In the genomic region with DNA sequence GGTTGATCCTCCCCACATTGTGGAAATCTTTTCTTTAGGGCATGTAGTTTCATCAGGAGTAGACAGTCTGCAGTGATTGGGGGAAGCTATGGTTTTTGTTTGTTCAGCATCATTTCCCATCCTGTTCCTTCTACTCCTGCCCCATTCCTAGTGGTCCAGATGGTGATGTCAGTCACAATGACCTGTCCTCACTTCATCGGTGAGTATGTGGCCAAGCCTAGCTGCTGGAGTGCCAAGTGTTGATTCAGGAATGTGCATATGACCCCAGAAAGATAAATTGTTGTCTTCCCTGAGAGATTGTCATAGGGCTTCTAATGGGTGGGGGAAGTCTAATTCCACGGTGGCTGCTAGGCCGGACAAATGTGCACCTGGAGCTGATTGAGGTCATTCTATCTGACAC, we compare ENCODE assay signal across 14 cellular contexts.
"Had no signal": no experiment of that assay in that cellular context is flagged by ENCODE, and none has a peak within 500 bp of the region (broad histone marks: within the 10 kb centered on the region; RNA-seq: fewer than 3 reads in every experiment).

No MANE protein-coding gene starts in this region.

- H3K27me3 Mint-ChIP-seq: activated B cell treated with CpG ODN at 0.5 μM for 24 hours; activated CD4-positive, alpha-beta T cell treated with anti-CD3 and anti-CD28 coated beads, Interleukin-2, amount 10 ng/mL, durations not matched to agents 24 days and 14 days; activated naive CD4-positive, alpha-beta T cell treated with anti-CD3 and anti-CD28 coated beads, Interleukin-2, amount 10 ng/mL, durations not matched to agents 7 days and 5 days; activated T-helper 17 cell treated with anti-CD3 and anti-CD28 coated beads, Interleukin-2, amount 50 U/mL, for 72 hours; naive thymus-derived CD8-positive, alpha-beta T cell had no signal

- H3K4me3 Mint-ChIP-seq: activated B cell treated with CpG ODN at 0.5 μM for 24 hours; activated CD4-positive, alpha-beta T cell treated with anti-CD3 and anti-CD28 coated beads, Interleukin-2, amount 10 ng/mL, durations not matched to agents 24 days and 14 days; activated naive CD4-positive, alpha-beta T cell treated with anti-CD3 and anti-CD28 coated beads, Interleukin-2, amount 10 ng/mL, durations not matched to agents 7 days and 5 days; activated T-helper 17 cell treated with anti-CD3 and anti-CD28 coated beads, Interleukin-2, amount 50 U/mL, for 72 hours; naive thymus-derived CD8-positive, alpha-beta T cell; stimulated activated effector memory CD8-positive, alpha-beta T cell treated with anti-CD3 and anti-CD28 coated beads, Interleukin-12 subunit alpha, Interleukin-12 subunit beta, amount 100 ng/mL, for 72 hours; T-helper 1 cell treated with Interleukin-12 subunit alpha and Interleukin-12 subunit beta and Interleukin-4 antibody, amounts not matched to agents 30 μg/mL and 1 μg/mL, for 36 hours had no signal

- H3K36me3 ChIP-seq: neutrophil, transverse colon had no signal

- H3K9me3 ChIP-seq: neutrophil had no signal

- H3K27me3 ChIP-seq: neutrophil, transverse colon had no signal

- H3K27ac ChIP-seq: coronary artery, neutrophil had no signal

- H3K4me1 Mint-ChIP-seq: activated B cell treated with CpG ODN at 0.5 μM for 24 hours; activated CD4-positive, alpha-beta T cell treated with anti-CD3 and anti-CD28 coated beads, Interleukin-2, amount 10 ng/mL, durations not matched to agents 24 days and 14 days; activated naive CD4-positive, alpha-beta T cell treated with anti-CD3 and anti-CD28 coated beads, Interleukin-2, amount 10 ng/mL, durations not matched to agents 7 days and 5 days; activated T-helper 17 cell treated with anti-CD3 and anti-CD28 coated beads, Interleukin-2, amount 50 U/mL, for 72 hours; naive thymus-derived CD8-positive, alpha-beta T cell; stimulated activated effector memory CD8-positive, alpha-beta T cell treated with anti-CD3 and anti-CD28 coated beads, Interleukin-12 subunit alpha, Interleukin-12 subunit beta, amount 100 ng/mL, for 72 hours had no signal

- ATAC-seq: activated T-helper 17 cell treated with anti-CD3 and anti-CD28 coated beads, Interleukin-2, amount 50 U/mL, for 72 hours; naive thymus-derived CD8-positive, alpha-beta T cell; stimulated activated effector memory CD8-positive, alpha-beta T cell treated with anti-CD3 and anti-CD28 coated beads, Interleukin-12 subunit alpha, Interleukin-12 subunit beta, amount 100 ng/mL, for 72 hours had no signal

- H3K27ac Mint-ChIP-seq: activated B cell treated with CpG ODN at 0.5 μM for 24 hours; activated CD4-positive, alpha-beta T cell treated with anti-CD3 and anti-CD28 coated beads, Interleukin-2, amount 10 ng/mL, durations not matched to agents 24 days and 14 days; activated naive CD4-positive, alpha-beta T cell treated with anti-CD3 and anti-CD28 coated beads, Interleukin-2, amount 10 ng/mL, durations not matched to agents 7 days and 5 days; activated T-helper 17 cell treated with anti-CD3 and anti-CD28 coated beads, Interleukin-2, amount 50 U/mL, for 72 hours; naive thymus-derived CD8-positive, alpha-beta T cell; stimulated activated effector memory CD8-positive, alpha-beta T cell treated with anti-CD3 and anti-CD28 coated beads, Interleukin-12 subunit alpha, Interleukin-12 subunit beta, amount 100 ng/mL, for 72 hours; T-helper 1 cell treated with Interleukin-12 subunit alpha and Interleukin-12 subunit beta and Interleukin-4 antibody, amounts not matched to agents 30 μg/mL and 1 μg/mL, for 36 hours had no signal

- H3K4me3 ChIP-seq: coronary artery, transverse colon had no signal

- DNase-seq: activated B cell treated with CpG ODN at 0.5 μM for 24 hours; activated CD4-positive, alpha-beta T cell treated with anti-CD3 and anti-CD28 coated beads, Interleukin-2, amount 10 ng/mL, durations not matched to agents 24 days and 14 days; activated naive CD4-positive, alpha-beta T cell treated with anti-CD3 and anti-CD28 coated beads, Interleukin-2, amount 10 ng/mL, durations not matched to agents 7 days and 5 days; effector CD8-positive, alpha-beta T cell; hippocampal formation; naive thymus-derived CD8-positive, alpha-beta T cell; small intestine; substantia nigra; transverse colon had no signal

- H3K36me3 Mint-ChIP-seq: activated naive CD4-positive, alpha-beta T cell treated with anti-CD3 and anti-CD28 coated beads, Interleukin-2, amount 10 ng/mL, durations not matched to agents 7 days and 5 days; naive thymus-derived CD8-positive, alpha-beta T cell; stimulated activated effector memory CD8-positive, alpha-beta T cell treated with anti-CD3 and anti-CD28 coated beads, Interleukin-12 subunit alpha, Interleukin-12 subunit beta, amount 100 ng/mL, for 72 hours had no signal

- H3K9me3 Mint-ChIP-seq: activated CD4-positive, alpha-beta T cell treated with anti-CD3 and anti-CD28 coated beads, Interleukin-2, amount 10 ng/mL, durations not matched to agents 24 days and 14 days had no signal
